ENCODE assay signal across 1 cellular context in the genomic region with DNA sequence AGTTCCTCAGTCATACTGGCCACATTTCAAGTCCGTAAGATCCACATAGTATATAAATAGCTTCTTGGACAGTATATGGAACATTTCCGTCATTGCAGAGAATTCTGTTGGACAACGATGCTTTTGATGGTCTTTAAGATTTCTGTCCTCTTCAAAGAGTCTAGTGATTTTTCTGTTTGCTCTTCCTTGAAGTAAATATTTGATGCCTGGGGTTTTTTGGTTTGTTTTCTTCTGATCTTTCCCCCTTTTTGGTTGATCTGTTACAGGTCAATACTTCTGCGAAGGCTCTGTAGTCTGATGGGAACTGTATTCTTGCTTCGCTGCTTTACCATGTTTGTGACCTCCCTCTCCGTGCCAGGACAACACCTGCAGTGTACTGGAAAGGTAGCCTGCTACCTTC.
TF ChIP-seq lines count a peak whose summit lies in the region.

No MANE protein-coding gene starts in this region.

TF ChIP-seq in HepG2, 621 proteins besides CTCF, POLR2A, EP300 and RAD21 (continued from another document and continues in another):
- TF ChIP-seq, protein P1, sequence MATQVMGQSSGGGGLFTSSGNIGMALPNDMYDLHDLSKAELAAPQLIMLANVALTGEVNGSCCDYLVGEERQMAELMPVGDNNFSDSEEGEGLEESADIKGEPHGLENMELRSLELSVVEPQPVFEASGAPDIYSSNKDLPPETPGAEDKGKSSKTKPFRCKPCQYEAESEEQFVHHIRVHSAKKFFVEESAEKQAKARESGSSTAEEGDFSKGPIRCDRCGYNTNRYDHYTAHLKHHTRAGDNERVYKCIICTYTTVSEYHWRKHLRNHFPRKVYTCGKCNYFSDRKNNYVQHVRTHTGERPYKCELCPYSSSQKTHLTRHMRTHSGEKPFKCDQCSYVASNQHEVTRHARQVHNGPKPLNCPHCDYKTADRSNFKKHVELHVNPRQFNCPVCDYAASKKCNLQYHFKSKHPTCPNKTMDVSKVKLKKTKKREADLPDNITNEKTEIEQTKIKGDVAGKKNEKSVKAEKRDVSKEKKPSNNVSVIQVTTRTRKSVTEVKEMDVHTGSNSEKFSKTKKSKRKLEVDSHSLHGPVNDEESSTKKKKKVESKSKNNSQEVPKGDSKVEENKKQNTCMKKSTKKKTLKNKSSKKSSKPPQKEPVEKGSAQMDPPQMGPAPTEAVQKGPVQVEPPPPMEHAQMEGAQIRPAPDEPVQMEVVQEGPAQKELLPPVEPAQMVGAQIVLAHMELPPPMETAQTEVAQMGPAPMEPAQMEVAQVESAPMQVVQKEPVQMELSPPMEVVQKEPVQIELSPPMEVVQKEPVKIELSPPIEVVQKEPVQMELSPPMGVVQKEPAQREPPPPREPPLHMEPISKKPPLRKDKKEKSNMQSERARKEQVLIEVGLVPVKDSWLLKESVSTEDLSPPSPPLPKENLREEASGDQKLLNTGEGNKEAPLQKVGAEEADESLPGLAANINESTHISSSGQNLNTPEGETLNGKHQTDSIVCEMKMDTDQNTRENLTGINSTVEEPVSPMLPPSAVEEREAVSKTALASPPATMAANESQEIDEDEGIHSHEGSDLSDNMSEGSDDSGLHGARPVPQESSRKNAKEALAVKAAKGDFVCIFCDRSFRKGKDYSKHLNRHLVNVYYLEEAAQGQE (IDR thresholded peaks at IDR 0.05; ENCODE audit: borderline replicate concordance in 1 of 2, low read depth in 1 of 2, low read length in 2 of 2): peak in 1 of 2 experiments; percentile 56; a peak in 1 of 4 replicates
- no peak for TF ChIP-seq RBM22 (optimal IDR thresholded peaks at IDR 0.05; ENCODE audit: low read length)
- TF ChIP-seq, protein P2, sequence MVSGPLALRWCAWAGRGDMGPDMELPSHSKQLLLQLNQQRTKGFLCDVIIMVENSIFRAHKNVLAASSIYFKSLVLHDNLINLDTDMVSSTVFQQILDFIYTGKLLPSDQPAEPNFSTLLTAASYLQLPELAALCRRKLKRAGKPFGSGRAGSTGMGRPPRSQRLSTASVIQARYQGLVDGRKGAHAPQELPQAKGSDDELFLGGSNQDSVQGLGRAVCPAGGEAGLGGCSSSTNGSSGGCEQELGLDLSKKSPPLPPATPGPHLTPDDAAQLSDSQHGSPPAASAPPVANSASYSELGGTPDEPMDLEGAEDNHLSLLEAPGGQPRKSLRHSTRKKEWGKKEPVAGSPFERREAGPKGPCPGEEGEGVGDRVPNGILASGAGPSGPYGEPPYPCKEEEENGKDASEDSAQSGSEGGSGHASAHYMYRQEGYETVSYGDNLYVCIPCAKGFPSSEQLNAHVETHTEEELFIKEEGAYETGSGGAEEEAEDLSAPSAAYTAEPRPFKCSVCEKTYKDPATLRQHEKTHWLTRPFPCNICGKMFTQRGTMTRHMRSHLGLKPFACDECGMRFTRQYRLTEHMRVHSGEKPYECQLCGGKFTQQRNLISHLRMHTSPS (CRISPR knock-in tag; IDR thresholded peaks at IDR 0.05; ENCODE audit: low read depth): no peak
- TF ChIP-seq GTF3A (CRISPR knock-in tag; conservative IDR thresholded peaks at IDR 0.05): no peak
- TF ChIP-seq ZNF160 (CRISPR knock-in tag; IDR thresholded peaks at IDR 0.05): no peak
- no peak for TF ChIP-seq AGO2 (optimal IDR thresholded peaks at IDR 0.05; ENCODE audit: low read depth, low read length)
- TF ChIP-seq RXRB (CRISPR knock-in tag; IDR thresholded peaks at IDR 0.05; ENCODE audit: borderline replicate concordance): peak; percentile 79
- peak; percentile 11; the same call in 1 of the 2 replicates for TF ChIP-seq KAT2B (IDR thresholded peaks at IDR 0.05; ENCODE audit: borderline replicate concordance, low read depth, low read length)
- no peak for TF ChIP-seq ZKSCAN8 (CRISPR knock-in tag; IDR thresholded peaks at IDR 0.05; ENCODE audit: borderline replicate concordance)
- TF ChIP-seq ZNF7 (CRISPR knock-in tag; IDR thresholded peaks at IDR 0.05): no peak
- TF ChIP-seq, protein P3, sequence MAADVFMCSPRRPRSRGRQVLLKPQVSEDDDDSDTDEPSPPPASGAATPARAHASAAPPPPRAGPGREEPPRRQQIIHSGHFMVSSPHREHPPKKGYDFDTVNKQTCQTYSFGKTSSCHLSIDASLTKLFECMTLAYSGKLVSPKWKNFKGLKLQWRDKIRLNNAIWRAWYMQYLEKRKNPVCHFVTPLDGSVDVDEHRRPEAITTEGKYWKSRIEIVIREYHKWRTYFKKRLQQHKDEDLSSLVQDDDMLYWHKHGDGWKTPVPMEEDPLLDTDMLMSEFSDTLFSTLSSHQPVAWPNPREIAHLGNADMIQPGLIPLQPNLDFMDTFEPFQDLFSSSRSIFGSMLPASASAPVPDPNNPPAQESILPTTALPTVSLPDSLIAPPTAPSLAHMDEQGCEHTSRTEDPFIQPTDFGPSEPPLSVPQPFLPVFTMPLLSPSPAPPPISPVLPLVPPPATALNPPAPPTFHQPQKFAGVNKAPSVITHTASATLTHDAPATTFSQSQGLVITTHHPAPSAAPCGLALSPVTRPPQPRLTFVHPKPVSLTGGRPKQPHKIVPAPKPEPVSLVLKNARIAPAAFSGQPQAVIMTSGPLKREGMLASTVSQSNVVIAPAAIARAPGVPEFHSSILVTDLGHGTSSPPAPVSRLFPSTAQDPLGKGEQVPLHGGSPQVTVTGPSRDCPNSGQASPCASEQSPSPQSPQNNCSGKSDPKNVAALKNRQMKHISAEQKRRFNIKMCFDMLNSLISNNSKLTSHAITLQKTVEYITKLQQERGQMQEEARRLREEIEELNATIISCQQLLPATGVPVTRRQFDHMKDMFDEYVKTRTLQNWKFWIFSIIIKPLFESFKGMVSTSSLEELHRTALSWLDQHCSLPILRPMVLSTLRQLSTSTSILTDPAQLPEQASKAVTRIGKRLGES (CRISPR knock-in tag; IDR thresholded peaks at IDR 0.05; ENCODE audit: borderline replicate concordance): 0 out of 2 replicates have a peak, but pooled peaks have one; percentile 28
- TF ChIP-seq ZNF891 (CRISPR knock-in tag; IDR thresholded peaks at IDR 0.05): no peak
- TF ChIP-seq SIN3A (IDR thresholded peaks at IDR 0.05; ENCODE audit: borderline replicate concordance, low read depth, low read length): no peak
- TF ChIP-seq, protein P4, sequence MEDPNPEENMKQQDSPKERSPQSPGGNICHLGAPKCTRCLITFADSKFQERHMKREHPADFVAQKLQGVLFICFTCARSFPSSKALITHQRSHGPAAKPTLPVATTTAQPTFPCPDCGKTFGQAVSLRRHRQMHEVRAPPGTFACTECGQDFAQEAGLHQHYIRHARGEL (CRISPR knock-in tag; IDR thresholded peaks at IDR 0.05): no peak
- TF ChIP-seq, protein P5, sequence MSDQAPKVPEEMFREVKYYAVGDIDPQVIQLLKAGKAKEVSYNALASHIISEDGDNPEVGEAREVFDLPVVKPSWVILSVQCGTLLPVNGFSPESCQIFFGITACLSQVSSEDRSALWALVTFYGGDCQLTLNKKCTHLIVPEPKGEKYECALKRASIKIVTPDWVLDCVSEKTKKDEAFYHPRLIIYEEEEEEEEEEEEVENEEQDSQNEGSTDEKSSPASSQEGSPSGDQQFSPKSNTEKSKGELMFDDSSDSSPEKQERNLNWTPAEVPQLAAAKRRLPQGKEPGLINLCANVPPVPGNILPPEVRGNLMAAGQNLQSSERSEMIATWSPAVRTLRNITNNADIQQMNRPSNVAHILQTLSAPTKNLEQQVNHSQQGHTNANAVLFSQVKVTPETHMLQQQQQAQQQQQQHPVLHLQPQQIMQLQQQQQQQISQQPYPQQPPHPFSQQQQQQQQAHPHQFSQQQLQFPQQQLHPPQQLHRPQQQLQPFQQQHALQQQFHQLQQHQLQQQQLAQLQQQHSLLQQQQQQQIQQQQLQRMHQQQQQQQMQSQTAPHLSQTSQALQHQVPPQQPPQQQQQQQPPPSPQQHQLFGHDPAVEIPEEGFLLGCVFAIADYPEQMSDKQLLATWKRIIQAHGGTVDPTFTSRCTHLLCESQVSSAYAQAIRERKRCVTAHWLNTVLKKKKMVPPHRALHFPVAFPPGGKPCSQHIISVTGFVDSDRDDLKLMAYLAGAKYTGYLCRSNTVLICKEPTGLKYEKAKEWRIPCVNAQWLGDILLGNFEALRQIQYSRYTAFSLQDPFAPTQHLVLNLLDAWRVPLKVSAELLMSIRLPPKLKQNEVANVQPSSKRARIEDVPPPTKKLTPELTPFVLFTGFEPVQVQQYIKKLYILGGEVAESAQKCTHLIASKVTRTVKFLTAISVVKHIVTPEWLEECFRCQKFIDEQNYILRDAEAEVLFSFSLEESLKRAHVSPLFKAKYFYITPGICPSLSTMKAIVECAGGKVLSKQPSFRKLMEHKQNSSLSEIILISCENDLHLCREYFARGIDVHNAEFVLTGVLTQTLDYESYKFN (CRISPR knock-in tag; conservative IDR thresholded peaks at IDR 0.05): peak; percentile 90
- no peak for TF ChIP-seq PAF1 (CRISPR knock-in tag; IDR thresholded peaks at IDR 0.05)
- no peak for TF ChIP-seq ZNF747 (CRISPR knock-in tag; IDR thresholded peaks at IDR 0.05; ENCODE audit: borderline replicate concordance)
- TF ChIP-seq TSC22D2 (CRISPR knock-in tag; IDR thresholded peaks at IDR 0.05; ENCODE audit: borderline replicate concordance): no peak
- no peak for TF ChIP-seq ZBTB42 (CRISPR knock-in tag; IDR thresholded peaks at IDR 0.05)
- no peak for TF ChIP-seq ZNF652 (CRISPR knock-in tag; IDR thresholded peaks at IDR 0.05; ENCODE audit: borderline replicate concordance, low read depth)
- TF ChIP-seq ZBTB7B (CRISPR knock-in tag; IDR thresholded peaks at IDR 0.05): peak; percentile 58; the same call in 1 of the 2 replicates
- TF ChIP-seq, protein P6, sequence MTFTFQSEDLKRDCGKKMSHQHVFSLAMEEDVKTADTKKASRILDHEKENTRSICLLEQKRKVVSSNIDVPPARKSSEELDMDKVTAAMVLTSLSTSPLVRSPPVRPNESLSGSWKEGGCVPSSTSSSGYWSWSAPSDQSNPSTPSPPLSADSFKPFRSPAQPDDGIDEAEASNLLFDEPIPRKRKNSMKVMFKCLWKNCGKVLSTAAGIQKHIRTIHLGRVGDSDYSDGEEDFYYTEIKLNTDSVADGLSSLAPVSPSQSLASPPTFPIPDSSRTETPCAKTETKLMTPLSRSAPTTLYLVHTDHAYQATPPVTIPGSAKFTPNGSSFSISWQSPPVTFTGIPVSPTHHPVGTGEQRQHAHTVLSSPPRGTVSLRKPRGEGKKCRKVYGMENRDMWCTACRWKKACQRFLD (CRISPR knock-in tag; IDR thresholded peaks at IDR 0.05; ENCODE audit: borderline replicate concordance): no peak
- no peak for TF ChIP-seq KDM2A (CRISPR knock-in tag; IDR thresholded peaks at IDR 0.05; ENCODE audit: borderline replicate concordance, low read depth)
- no peak for TF ChIP-seq ZNF616 (CRISPR knock-in tag; IDR thresholded peaks at IDR 0.05; ENCODE audit: low read depth)
- TF ChIP-seq, protein P7, sequence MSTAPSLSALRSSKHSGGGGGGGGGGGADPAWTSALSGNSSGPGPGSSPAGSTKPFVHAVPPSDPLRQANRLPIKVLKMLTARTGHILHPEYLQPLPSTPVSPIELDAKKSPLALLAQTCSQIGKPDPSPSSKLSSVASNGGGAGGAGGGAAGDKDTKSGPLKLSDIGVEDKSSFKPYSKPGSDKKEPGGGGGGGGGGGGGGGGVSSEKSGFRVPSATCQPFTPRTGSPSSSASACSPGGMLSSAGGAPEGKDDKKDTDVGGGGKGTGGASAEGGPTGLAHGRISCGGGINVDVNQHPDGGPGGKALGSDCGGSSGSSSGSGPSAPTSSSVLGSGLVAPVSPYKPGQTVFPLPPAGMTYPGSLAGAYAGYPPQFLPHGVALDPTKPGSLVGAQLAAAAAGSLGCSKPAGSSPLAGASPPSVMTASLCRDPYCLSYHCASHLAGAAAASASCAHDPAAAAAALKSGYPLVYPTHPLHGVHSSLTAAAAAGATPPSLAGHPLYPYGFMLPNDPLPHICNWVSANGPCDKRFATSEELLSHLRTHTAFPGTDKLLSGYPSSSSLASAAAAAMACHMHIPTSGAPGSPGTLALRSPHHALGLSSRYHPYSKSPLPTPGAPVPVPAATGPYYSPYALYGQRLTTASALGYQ (CRISPR knock-in tag; IDR thresholded peaks at IDR 0.05): peak; percentile 98
- peak; percentile 41; the same call in 1 of the 2 replicates for TF ChIP-seq SP5 (CRISPR knock-in tag; IDR thresholded peaks at IDR 0.05; ENCODE audit: borderline replicate concordance, low read depth)
- TF ChIP-seq PITX1 (CRISPR knock-in tag; IDR thresholded peaks at IDR 0.05): peak; percentile 81
- TF ChIP-seq, protein P8, sequence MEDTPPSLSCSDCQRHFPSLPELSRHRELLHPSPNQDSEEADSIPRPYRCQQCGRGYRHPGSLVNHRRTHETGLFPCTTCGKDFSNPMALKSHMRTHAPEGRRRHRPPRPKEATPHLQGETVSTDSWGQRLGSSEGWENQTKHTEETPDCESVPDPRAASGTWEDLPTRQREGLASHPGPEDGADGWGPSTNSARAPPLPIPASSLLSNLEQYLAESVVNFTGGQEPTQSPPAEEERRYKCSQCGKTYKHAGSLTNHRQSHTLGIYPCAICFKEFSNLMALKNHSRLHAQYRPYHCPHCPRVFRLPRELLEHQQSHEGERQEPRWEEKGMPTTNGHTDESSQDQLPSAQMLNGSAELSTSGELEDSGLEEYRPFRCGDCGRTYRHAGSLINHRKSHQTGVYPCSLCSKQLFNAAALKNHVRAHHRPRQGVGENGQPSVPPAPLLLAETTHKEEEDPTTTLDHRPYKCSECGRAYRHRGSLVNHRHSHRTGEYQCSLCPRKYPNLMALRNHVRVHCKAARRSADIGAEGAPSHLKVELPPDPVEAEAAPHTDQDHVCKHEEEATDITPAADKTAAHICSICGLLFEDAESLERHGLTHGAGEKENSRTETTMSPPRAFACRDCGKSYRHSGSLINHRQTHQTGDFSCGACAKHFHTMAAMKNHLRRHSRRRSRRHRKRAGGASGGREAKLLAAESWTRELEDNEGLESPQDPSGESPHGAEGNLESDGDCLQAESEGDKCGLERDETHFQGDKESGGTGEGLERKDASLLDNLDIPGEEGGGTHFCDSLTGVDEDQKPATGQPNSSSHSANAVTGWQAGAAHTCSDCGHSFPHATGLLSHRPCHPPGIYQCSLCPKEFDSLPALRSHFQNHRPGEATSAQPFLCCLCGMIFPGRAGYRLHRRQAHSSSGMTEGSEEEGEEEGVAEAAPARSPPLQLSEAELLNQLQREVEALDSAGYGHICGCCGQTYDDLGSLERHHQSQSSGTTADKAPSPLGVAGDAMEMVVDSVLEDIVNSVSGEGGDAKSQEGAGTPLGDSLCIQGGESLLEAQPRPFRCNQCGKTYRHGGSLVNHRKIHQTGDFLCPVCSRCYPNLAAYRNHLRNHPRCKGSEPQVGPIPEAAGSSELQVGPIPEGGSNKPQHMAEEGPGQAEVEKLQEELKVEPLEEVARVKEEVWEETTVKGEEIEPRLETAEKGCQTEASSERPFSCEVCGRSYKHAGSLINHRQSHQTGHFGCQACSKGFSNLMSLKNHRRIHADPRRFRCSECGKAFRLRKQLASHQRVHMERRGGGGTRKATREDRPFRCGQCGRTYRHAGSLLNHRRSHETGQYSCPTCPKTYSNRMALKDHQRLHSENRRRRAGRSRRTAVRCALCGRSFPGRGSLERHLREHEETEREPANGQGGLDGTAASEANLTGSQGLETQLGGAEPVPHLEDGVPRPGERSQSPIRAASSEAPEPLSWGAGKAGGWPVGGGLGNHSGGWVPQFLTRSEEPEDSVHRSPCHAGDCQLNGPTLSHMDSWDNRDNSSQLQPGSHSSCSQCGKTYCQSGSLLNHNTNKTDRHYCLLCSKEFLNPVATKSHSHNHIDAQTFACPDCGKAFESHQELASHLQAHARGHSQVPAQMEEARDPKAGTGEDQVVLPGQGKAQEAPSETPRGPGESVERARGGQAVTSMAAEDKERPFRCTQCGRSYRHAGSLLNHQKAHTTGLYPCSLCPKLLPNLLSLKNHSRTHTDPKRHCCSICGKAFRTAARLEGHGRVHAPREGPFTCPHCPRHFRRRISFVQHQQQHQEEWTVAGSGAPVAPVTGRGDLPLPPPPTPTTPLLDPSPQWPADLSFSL (CRISPR knock-in tag; IDR thresholded peaks at IDR 0.05): no peak
- peak; percentile 97 for TF ChIP-seq NFIC (IDR thresholded peaks at IDR 0.05; ENCODE audit: low read length)
- TF ChIP-seq, protein P9, sequence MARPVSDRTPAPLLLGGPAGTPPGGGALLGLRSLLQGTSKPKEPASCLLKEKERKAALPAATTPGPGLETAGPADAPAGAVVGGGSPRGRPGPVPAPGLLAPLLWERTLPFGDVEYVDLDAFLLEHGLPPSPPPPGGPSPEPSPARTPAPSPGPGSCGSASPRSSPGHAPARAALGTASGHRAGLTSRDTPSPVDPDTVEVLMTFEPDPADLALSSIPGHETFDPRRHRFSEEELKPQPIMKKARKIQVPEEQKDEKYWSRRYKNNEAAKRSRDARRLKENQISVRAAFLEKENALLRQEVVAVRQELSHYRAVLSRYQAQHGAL (CRISPR knock-in tag; IDR thresholded peaks at IDR 0.05; ENCODE audit: not compliant biosample characterization): no peak
